Comparison of ENCODE assay signal across 13 cellular contexts in the genomic region with DNA sequence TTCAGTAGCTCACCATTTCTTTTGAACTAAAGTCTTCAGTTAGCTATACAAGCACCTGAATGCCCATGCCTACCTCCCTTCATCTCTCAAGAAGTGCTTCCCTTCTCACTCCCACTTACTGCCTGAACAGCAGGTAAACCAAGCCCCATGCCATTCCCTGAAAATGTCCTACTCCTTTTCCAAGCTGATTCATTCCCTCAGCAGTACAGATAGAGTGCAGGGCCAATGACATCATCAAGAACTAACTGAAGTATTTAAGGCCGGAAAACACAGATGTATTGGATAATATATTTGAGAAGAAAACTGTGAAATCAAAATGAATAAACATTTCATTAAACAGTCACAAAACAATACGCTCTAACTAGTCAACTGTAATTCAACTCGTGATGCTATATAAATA.
"Had no signal": no experiment of that assay in that cellular context is flagged by ENCODE, and none has a peak within 500 bp of the region (broad histone marks: within the 10 kb centered on the region; RNA-seq: fewer than 3 reads in every experiment).

No MANE protein-coding gene starts in this region.

- H3K9me3 ChIP-seq: vagina had no signal

- H3K9me3 Mint-ChIP-seq: dendritic cell treated with granulocyte-macrophage colony-stimulating factor and Interleukin-4, amounts not matched to agents 40 ng/mL and 50 ng/mL, for 4 days had no signal

- H3K27ac Mint-ChIP-seq: activated naive CD8-positive, alpha-beta T cell treated with anti-CD3 and anti-CD28 coated beads, Interleukin-2, amount 10 ng/mL, durations not matched to agents 7 days and 5 days; dendritic cell treated with granulocyte-macrophage colony-stimulating factor and Interleukin-4, amounts not matched to agents 40 ng/mL and 50 ng/mL, for 4 days; T-helper 2 cell treated with Interferon-gamma antibody and Interleukin-4, amounts not matched to agents 5 μg/mL and 100 μg/mL, for 36 hours had no signal

- H3K27me3 ChIP-seq: vagina had no signal

- DNase-seq: activated CD4-positive, alpha-beta T cell treated with anti-CD3 and anti-CD28 coated beads, Interleukin-2, amount 50 U/mL, for 48 hours; activated CD4-positive, CD25-positive, alpha-beta regulatory T cell treated with anti-CD3 and anti-CD28 coated beads, Interleukin-2, amount 50 U/mL, for 72 hours; activated naive CD8-positive, alpha-beta T cell treated with anti-CD3 and anti-CD28 coated beads, Interleukin-2, amount 10 ng/mL, durations not matched to agents 7 days and 5 days; activated T-cell treated with anti-CD3 and anti-CD28 coated beads, Interleukin-2, amount 50 U/mL, for 48 hours; left ventricle myocardium superior; mesendoderm; right cardiac atrium; SW 1271 had no signal

- H3K27me3 Mint-ChIP-seq: activated naive CD8-positive, alpha-beta T cell treated with anti-CD3 and anti-CD28 coated beads, Interleukin-2, amount 10 ng/mL, durations not matched to agents 7 days and 5 days; central memory CD8-positive, alpha-beta T cell; dendritic cell treated with granulocyte-macrophage colony-stimulating factor and Interleukin-4, amounts not matched to agents 40 ng/mL and 50 ng/mL, for 4 days had no signal

- H3K36me3 Mint-ChIP-seq: activated naive CD8-positive, alpha-beta T cell treated with anti-CD3 and anti-CD28 coated beads, Interleukin-2, amount 10 ng/mL, durations not matched to agents 7 days and 5 days had no signal

- H3K4me1 Mint-ChIP-seq: activated naive CD8-positive, alpha-beta T cell treated with anti-CD3 and anti-CD28 coated beads, Interleukin-2, amount 10 ng/mL, durations not matched to agents 7 days and 5 days; central memory CD8-positive, alpha-beta T cell had no signal

- H3K4me3 Mint-ChIP-seq: activated naive CD8-positive, alpha-beta T cell treated with anti-CD3 and anti-CD28 coated beads, Interleukin-2, amount 10 ng/mL, durations not matched to agents 7 days and 5 days; central memory CD8-positive, alpha-beta T cell; dendritic cell treated with granulocyte-macrophage colony-stimulating factor and Interleukin-4, amounts not matched to agents 40 ng/mL and 50 ng/mL, for 4 days; T-helper 2 cell treated with Interferon-gamma antibody and Interleukin-4, amounts not matched to agents 5 μg/mL and 100 μg/mL, for 36 hours had no signal

- ATAC-seq: left ventricle myocardium superior, right cardiac atrium had no signal

- H3K4me1 ChIP-seq: vagina had no signal

- H3K4me2 ChIP-seq: smooth muscle cell had no signal

- H3K27ac ChIP-seq: vagina had no signal

- H3K36me3 ChIP-seq: vagina had no signal

- H3K4me3 ChIP-seq: smooth muscle cell, vagina had no signal
